In the genomic region with DNA sequence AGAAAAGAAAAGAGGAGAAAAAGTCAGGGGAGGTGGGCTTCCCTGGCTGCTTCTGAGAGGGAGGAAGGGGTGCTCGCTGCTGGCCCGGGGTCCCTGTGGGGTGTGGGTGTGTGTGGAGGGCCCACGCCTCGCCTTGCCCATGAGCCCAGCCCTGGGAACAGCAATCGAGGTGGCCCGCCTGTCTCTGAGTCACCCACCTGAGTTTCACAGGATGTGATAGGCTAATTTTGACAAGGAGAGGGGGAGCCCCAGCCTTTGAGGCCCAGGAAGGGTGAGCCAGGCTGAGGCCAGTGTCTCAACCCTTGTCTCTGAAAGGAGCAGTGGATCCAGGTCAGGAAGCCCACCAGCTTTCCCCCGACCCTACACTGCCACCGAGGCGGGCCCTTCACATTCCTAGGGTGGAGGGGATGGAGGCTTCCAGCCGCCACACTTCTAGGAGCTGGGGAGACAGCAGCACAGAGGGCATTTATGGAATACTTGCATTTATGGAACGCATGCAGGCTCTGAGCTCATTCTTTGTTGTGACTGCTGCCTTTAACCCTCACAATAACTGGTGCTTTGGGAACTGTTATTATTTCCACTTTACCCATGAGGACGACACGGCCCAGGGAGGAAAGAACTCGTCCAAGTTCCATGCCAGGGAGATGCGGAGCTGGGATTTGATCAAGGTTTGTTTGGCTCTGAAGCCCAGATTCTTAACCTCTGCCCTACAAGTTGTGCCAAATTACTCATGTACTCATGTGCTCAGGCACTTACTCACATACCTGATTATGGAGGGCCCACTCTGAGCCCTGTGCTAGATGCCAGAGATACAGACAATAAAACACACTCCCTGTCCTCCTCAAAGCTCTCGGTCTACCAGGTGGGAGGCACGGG, we compare ENCODE assay signal across 9 cellular contexts. TPM values are rescaled to one million over a fixed set of nuclear protein-coding genes. Genes with fewer than 3 reads are reported as not detected.
A peak's percentile ranks its signal among the peaks of the same experiment; 100 is the strongest.
DNase-seq lines count a peak whose midpoint lies in the region; ATAC-seq and TF ChIP-seq lines count a peak whose summit lies in the region.
"Had no signal": no experiment of that assay in that cellular context is flagged by ENCODE, and none has a peak within 500 bp of the region (broad histone marks: within the 10 kb centered on the region; RNA-seq: fewer than 3 reads in every experiment).

No MANE protein-coding gene starts in this region.

- peak; percentile 70 for ATAC-seq in GM18868 (IDR thresholded peaks at IDR 0.05; ENCODE audit: unreplicated experiment)
- ATAC-seq in foreskin keratinocyte, result peak; percentile 87
- ATAC-seq in GM21825 (IDR thresholded peaks at IDR 0.05; ENCODE audit: unreplicated experiment), result no peak

- no peaks in the 10 kb centered on the region for H3K27me3 ChIP-seq in foreskin keratinocyte

- DNase-seq in RPMI7951 (ENCODE audit: low read depth), result peak; percentile 39
- DNase-seq in foreskin keratinocyte, result peak; percentile 77 to 91
- peak; percentile 42 to 64 for DNase-seq in stimulated activated CD4-positive, alpha-beta T cell treated with anti-CD3 and anti-CD28 coated beads, Interleukin-2, amount 100 ng/mL, for 24 hours
- no peak for DNase-seq in midbrain (lab: John Stamatoyannopoulos, UW)
- DNase-seq in NCI-H2196 (lab: John Stamatoyannopoulos, UW; ENCODE audit: unreplicated experiment), result no peak
- DNase-seq in AML-193 (lab: John Stamatoyannopoulos, UW), result no peak
- DNase-seq: amniotic stem cell had no signal

- no peak for TF ChIP-seq CTCF in foreskin keratinocyte (conservative IDR thresholded peaks at IDR 0.05)

- H3K4me1 ChIP-seq in foreskin keratinocyte, result peaks cover 9% of the 10 kb centered on the region

- peak overlapping the region; percentile 85 for H3K27ac ChIP-seq in foreskin keratinocyte

RNA-seq across cellular contexts. Expression of a gene that starts 49.3 kb away (rescaled TPM):
- 11.7 and 12.8 TPM in 2 replicates for total RNA-seq in RPMI7951 (2014; rRNA removed; shearing (Covaris generic))
- 10.9 and 11.9 TPM in 2 replicates for total RNA-seq in foreskin keratinocyte
- polyA plus RNA-seq in foreskin keratinocyte, result 6.1 and 9.5 TPM in 2 replicates

Comparison
In these comparisons a context has a peak if more than half of its experiments do, and no peak if none do; other contexts are left out.
1. DNase-seq: peak in RPMI7951 (single experiment), foreskin keratinocyte (2 of 2) and stimulated activated CD4-positive, alpha-beta T cell treated with anti-CD3 and anti-CD28 coated beads, Interleukin-2, amount 100 ng/mL, for 24 hours (2 of 2); none in midbrain (single experiment), NCI-H2196 (single experiment) and AML-193 (0 of 2).